Comparison of ENCODE assay signal across 9 cellular contexts in genomic region chr17:41547921-41548843, GRCh38. TPM values are rescaled to one million over a fixed set of nuclear protein-coding genes. Genes with fewer than 3 reads are reported as not detected.
DNase-seq lines count a peak whose midpoint lies in the region; ATAC-seq and TF ChIP-seq lines count a peak whose summit lies in the region.
"Had no signal": no experiment of that assay in that cellular context is flagged by ENCODE, and none has a peak within 500 bp of the region (broad histone marks: within the 10 kb centered on the region; RNA-seq: fewer than 3 reads in every experiment).

No MANE protein-coding gene starts in this region.

- H3K27ac ChIP-seq in SJSA1 (peak overlapping the region; percentile 50), ascending aorta (peak overlapping the region; percentile 65 to 81)

- peaks cover 45% of the 10 kb centered on the region for H3K4me1 ChIP-seq in SJSA1 (replicated peaks)
- peaks cover 11 to 15% of the 10 kb centered on the region in 2 donors for H3K4me1 ChIP-seq in ascending aorta

- intact Hi-C loops in ascending aorta (cut with DNase I), result loop anchor here (1.0 to 5.0 kb wide), 2 partner anchors 639 to 746 kb away; no protein-coding TSS in a partner anchor

- no peaks in the 10 kb centered on the region for H3K9me3 ChIP-seq in SJSA1 (replicated peaks)
- no peaks in the 10 kb centered on the region for H3K9me3 ChIP-seq in ascending aorta

- DNase-seq in NCI-H2029 (lab: John Stamatoyannopoulos, UW) (peak; percentile 45), NCI-H2029 treated with DMSO at 0.1 percent for 48 hours (lab: John Stamatoyannopoulos, UW) (no peak), SJSA1 (ENCODE audit: low read depth in 1 of 2, low spot score in 2 of 2) (peak; percentile 88 to 95), ascending aorta (ENCODE audit: low spot score in 2 of 2) (peak; percentile 68 to 92), islet precursor cell (peak; percentile 93)
- peak; percentile 32 to 66 (median 46) for DNase-seq in stimulated activated CD4-positive, alpha-beta T cell treated with anti-CD3 and anti-CD28 coated beads, Interleukin-1b, Interleukin-23, amount 100 ng/mL, for 24 hours (ENCODE audit: low read depth in 4 of 4, low spot score in 1 of 4)

- no peaks in the 10 kb centered on the region for H3K27me3 ChIP-seq in SJSA1 (replicated peaks)
- H3K27me3 ChIP-seq in ascending aorta, result no peaks in the 10 kb centered on the region

- H3K36me3 ChIP-seq in SJSA1 (no peaks in the 10 kb centered on the region), ascending aorta (no peaks in the 10 kb centered on the region)

- TF ChIP-seq CTCF in ascending aorta (IDR thresholded peaks at IDR 0.05), result no peak

- H3K4me3 ChIP-seq in SJSA1 (no peak overlapping the region), ascending aorta (peak overlapping the region; percentile 24 to 50)

- no peak for ATAC-seq in HG03469 (IDR thresholded peaks at IDR 0.05; ENCODE audit: unreplicated experiment)
- no peak for ATAC-seq in HG02763 (IDR thresholded peaks at IDR 0.05; ENCODE audit: unreplicated experiment)

RNA-seq across cellular contexts. Expression of gene KRT19, which starts 20.1 kb away (rescaled TPM):
- not detected in 2 replicates for total RNA-seq in SJSA1 (2014; rRNA removed; shearing (Covaris generic))
- total RNA-seq in ascending aorta, result 1.4 TPM
- total RNA-seq: CD4-positive, CD25-positive, alpha-beta regulatory T cell had no signal

RNA-seq across cellular contexts. Expression of gene KRT9, which starts 23.7 kb away (rescaled TPM):
- total RNA-seq in SJSA1 (2014; rRNA removed; shearing (Covaris generic)), result not detected in 2 replicates
- total RNA-seq in ascending aorta, result not detected
- total RNA-seq: CD4-positive, CD25-positive, alpha-beta regulatory T cell had no signal

RNA-seq across cellular contexts. Expression of gene KRT15, which starts 29.5 kb away (rescaled TPM):
- total RNA-seq in SJSA1 (2014; rRNA removed; shearing (Covaris generic)), result 1.6 and 3.9 TPM in 2 replicates
- total RNA-seq in ascending aorta, result 0.32 TPM
- total RNA-seq: CD4-positive, CD25-positive, alpha-beta regulatory T cell had no signal

RNA-seq across cellular contexts. Expression of gene KRT14, which starts 38.5 kb away (rescaled TPM):
- 0.92 TPM in 1 of 2 replicates, not detected in the other for total RNA-seq in SJSA1 (2014; rRNA removed; shearing (Covaris generic))
- total RNA-seq in ascending aorta, result 10.3 TPM
- total RNA-seq: CD4-positive, CD25-positive, alpha-beta regulatory T cell had no signal

RNA-seq across cellular contexts. Expression of gene KRT13, which starts 42.8 kb away (rescaled TPM):
- not detected in 2 replicates for total RNA-seq in SJSA1 (2014; rRNA removed; shearing (Covaris generic))
- total RNA-seq in ascending aorta, result 1.9 TPM
- total RNA-seq: CD4-positive, CD25-positive, alpha-beta regulatory T cell had no signal
